10 cellular contexts compared by ENCODE assay signal in the genomic region with DNA sequence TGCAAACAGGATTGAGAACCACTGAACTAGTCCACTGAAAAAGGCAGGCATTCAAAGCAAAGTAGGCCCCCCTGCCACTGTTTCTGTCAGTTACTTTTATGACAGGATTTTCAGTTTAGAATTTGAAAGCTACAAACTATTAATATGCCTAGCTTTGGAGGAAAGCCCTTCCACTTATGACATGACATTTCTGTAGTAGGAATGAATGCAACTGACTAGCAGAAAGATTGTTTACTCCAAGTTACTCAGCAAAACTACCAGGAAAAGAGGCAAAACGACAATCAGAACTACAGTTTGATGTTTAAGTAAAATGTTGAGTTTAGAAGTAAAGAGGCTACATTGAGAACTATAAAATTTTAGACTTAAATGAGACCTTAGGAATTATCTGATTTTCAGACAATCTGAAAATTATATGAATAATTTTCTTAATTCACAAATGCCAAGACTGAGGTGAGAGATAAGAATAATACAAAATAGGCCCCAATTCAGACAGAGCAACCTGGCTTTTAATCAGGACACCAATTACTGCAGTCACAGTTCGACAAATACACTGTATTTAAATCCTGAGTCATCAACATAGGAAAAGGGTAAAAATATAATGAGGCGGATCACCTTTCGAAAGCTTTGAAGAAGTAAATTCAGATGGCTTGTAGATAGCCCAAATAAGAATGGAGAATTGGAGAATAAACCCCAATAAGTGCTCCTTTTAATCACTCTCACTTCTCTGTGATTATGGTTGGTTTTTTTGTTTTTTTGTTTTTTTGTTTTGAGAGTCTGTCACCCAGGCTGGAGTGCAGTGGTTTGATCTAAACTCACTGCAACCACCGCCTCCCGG. TPM values are rescaled to one million over a fixed set of nuclear protein-coding genes. Genes with fewer than 3 reads are reported as not detected.
A peak's percentile ranks its signal among the peaks of the same experiment; 100 is the strongest.
DNase-seq lines count a peak whose midpoint lies in the region; ATAC-seq and TF ChIP-seq lines count a peak whose summit lies in the region.
"Had no signal": no experiment of that assay in that cellular context is flagged by ENCODE, and none has a peak within 500 bp of the region (broad histone marks: within the 10 kb centered on the region; RNA-seq: fewer than 3 reads in every experiment).

No MANE protein-coding gene starts in this region.

- H3K4me2 ChIP-seq in hepatocyte = peak overlapping the region; percentile 90

- intact Hi-C loops in activated T-helper 1 cell treated with anti-CD3 and anti-CD28 coated beads, Interleukin-12 subunit alpha, Interleukin-12 subunit beta, Interleukin-2, Interleukin-4 antibody, amounts not matched to agents 30 ng/mL and 10 ng/mL and 1 ng/mL, durations not matched to agents 14 hours and 24 hours and 36 hours (cut with micrococcal nuclease) = loop anchor here (10.0 kb wide), 1 partner anchor 475 kb away; no protein-coding TSS in a partner anchor
- intact Hi-C loops in stomach (cut with DNase I; ENCODE audit: low total_unique reads) = no loop called here

- peaks cover 19% of the 10 kb centered on the region for H3K36me3 Mint-ChIP-seq in activated T-cell treated with anti-CD3 and anti-CD28 coated beads, Interleukin-2, amount 50 U/mL, for 4 hours (ENCODE audit: insufficient read depth)
- peaks cover 11% of the 10 kb centered on the region for H3K36me3 Mint-ChIP-seq in activated T-helper 1 cell treated with anti-CD3 and anti-CD28 coated beads, Interleukin-12 subunit alpha, Interleukin-12 subunit beta, Interleukin-2, Interleukin-4 antibody, amounts not matched to agents 30 ng/mL and 10 ng/mL and 1 ng/mL, durations not matched to agents 14 hours and 24 hours and 36 hours (ENCODE audit: low read depth)

- H3K27me3 ChIP-seq in hepatocyte (no peaks in the 10 kb centered on the region), stomach (no peaks in the 10 kb centered on the region)

- H4K20me1 ChIP-seq in hepatocyte (ENCODE audit: insufficient read depth, poor library complexity, severe bottlenecking) = no peaks in the 10 kb centered on the region

- H3K27me3 Mint-ChIP-seq in activated T-cell treated with anti-CD3 and anti-CD28 coated beads, Interleukin-2, amount 50 U/mL, for 4 hours (ENCODE audit: low read depth) = no peaks in the 10 kb centered on the region
- H3K27me3 Mint-ChIP-seq in activated T-helper 1 cell treated with anti-CD3 and anti-CD28 coated beads, Interleukin-12 subunit alpha, Interleukin-12 subunit beta, Interleukin-2, Interleukin-4 antibody, amounts not matched to agents 30 ng/mL and 10 ng/mL and 1 ng/mL, durations not matched to agents 14 hours and 24 hours and 36 hours (ENCODE audit: insufficient read depth) = no peaks in the 10 kb centered on the region

- 70% methylated on average over 6 of the region's 6 CpGs for WGBS in hepatocyte (ENCODE audit: low lambda C conversion rate, missing lambda C conversion rate)
- WGBS in stomach, 5 donors = 68 to 79% (median 76%) methylated on average over 6 of the region's 6 CpGs

- TF ChIP-seq CTCF in hepatocyte (IDR thresholded peaks at IDR 0.05; ENCODE audit: poor library complexity) = no peak
- TF ChIP-seq CTCF in stomach (IDR thresholded peaks at IDR 0.05) = no peak

- no peak for DNase-seq in activated T-cell treated with anti-CD3 and anti-CD28 coated beads, Interleukin-2, amount 50 U/mL, for 4 hours
- DNase-seq in activated T-cell treated with anti-CD3 and anti-CD28 coated beads, Interleukin-2, amount 50 U/mL, for 1 hour = no peak
- no peak for DNase-seq in activated T-helper 1 cell treated with anti-CD3 and anti-CD28 coated beads, Interleukin-12 subunit alpha, Interleukin-12 subunit beta, Interleukin-2, Interleukin-4 antibody, amounts not matched to agents 30 ng/mL and 10 ng/mL and 1 ng/mL, durations not matched to agents 14 hours and 24 hours and 36 hours (ENCODE audit: low spot score)
- no peak for DNase-seq in hepatocyte (ENCODE audit: low spot score)
- no peak for DNase-seq in stomach
- DNase-seq in HT-29 (ENCODE audit: low spot score) = no peak

- peaks cover 72% of the 10 kb centered on the region for H3K79me2 ChIP-seq in hepatocyte

- no peaks in the 10 kb centered on the region for H3K9me3 Mint-ChIP-seq in activated T-cell treated with anti-CD3 and anti-CD28 coated beads, Interleukin-2, amount 50 U/mL, for 4 hours
- H3K9me3 Mint-ChIP-seq in activated T-helper 1 cell treated with anti-CD3 and anti-CD28 coated beads, Interleukin-12 subunit alpha, Interleukin-12 subunit beta, Interleukin-2, Interleukin-4 antibody, amounts not matched to agents 30 ng/mL and 10 ng/mL and 1 ng/mL, durations not matched to agents 14 hours and 24 hours and 36 hours = no peaks in the 10 kb centered on the region

- ATAC-seq in activated T-cell treated with anti-CD3 and anti-CD28 coated beads, Interleukin-2, amount 50 U/mL, for 4 hours = no peak
- ATAC-seq in HG03521 (IDR thresholded peaks at IDR 0.05; ENCODE audit: unreplicated experiment) = no peak
- ATAC-seq in HG03039 (IDR thresholded peaks at IDR 0.05; ENCODE audit: unreplicated experiment) = no peak

- H3K4me3 ChIP-seq in hepatocyte (peak overlapping the region; percentile 9), stomach (peak overlapping the region; percentile 3 to 90 (median 80))
- H3K4me3 ChIP-seq: lung had no signal

- no peak overlapping the region for H3K27ac Mint-ChIP-seq in activated T-helper 1 cell treated with anti-CD3 and anti-CD28 coated beads, Interleukin-12 subunit alpha, Interleukin-12 subunit beta, Interleukin-2, Interleukin-4 antibody, amounts not matched to agents 30 ng/mL and 10 ng/mL and 1 ng/mL, durations not matched to agents 14 hours and 24 hours and 36 hours

- H3K9me3 ChIP-seq in hepatocyte (ENCODE audit: low read depth) (no peaks in the 10 kb centered on the region), stomach (no peaks in the 10 kb centered on the region)

- peaks cover 32% of the 10 kb centered on the region for H3K4me1 Mint-ChIP-seq in activated T-cell treated with anti-CD3 and anti-CD28 coated beads, Interleukin-2, amount 50 U/mL, for 4 hours (ENCODE audit: low read depth)
- H3K4me1 Mint-ChIP-seq in activated T-helper 1 cell treated with anti-CD3 and anti-CD28 coated beads, Interleukin-12 subunit alpha, Interleukin-12 subunit beta, Interleukin-2, Interleukin-4 antibody, amounts not matched to agents 30 ng/mL and 10 ng/mL and 1 ng/mL, durations not matched to agents 14 hours and 24 hours and 36 hours (ENCODE audit: low read depth) = peaks cover 31% of the 10 kb centered on the region

- H3K36me3 ChIP-seq in hepatocyte (replicated peaks; ENCODE audit: insufficient read depth, low read depth) = no peaks in the 10 kb centered on the region
- H3K36me3 ChIP-seq in stomach = peaks cover 9 to 26% (median 20%) of the 10 kb centered on the region in 4 donors

- peaks cover 35% of the 10 kb centered on the region for H3K4me1 ChIP-seq in hepatocyte (ENCODE audit: insufficient read depth)
- peaks cover 19 to 61% (median 39%) of the 10 kb centered on the region in 4 donors for H3K4me1 ChIP-seq in stomach

- no peak for TF ChIP-seq POLR2A in stomach (IDR thresholded peaks at IDR 0.05)

- H3K9me2 ChIP-seq in hepatocyte (replicated peaks; ENCODE audit: insufficient read depth) = no peaks in the 10 kb centered on the region

- H3K4me3 Mint-ChIP-seq in activated T-cell treated with anti-CD3 and anti-CD28 coated beads, Interleukin-2, amount 50 U/mL, for 4 hours = peak overlapping the region; percentile 97
- peak overlapping the region; percentile 96 for H3K4me3 Mint-ChIP-seq in activated T-helper 1 cell treated with anti-CD3 and anti-CD28 coated beads, Interleukin-12 subunit alpha, Interleukin-12 subunit beta, Interleukin-2, Interleukin-4 antibody, amounts not matched to agents 30 ng/mL and 10 ng/mL and 1 ng/mL, durations not matched to agents 14 hours and 24 hours and 36 hours

- H2AFZ ChIP-seq in hepatocyte = no peak overlapping the region

- no peak for TF ChIP-seq EP300 in stomach (IDR thresholded peaks at IDR 0.05)

- H3K27ac ChIP-seq in hepatocyte (peak overlapping the region; percentile 98), stomach (peak overlapping the region in 4 of 5 donors; percentile 34 to 98 (median 96))
- H3K27ac ChIP-seq: HL-60 had no signal

RNA-seq across cellular contexts. Expression of a gene that starts 2.2 kb away (rescaled TPM):
- total RNA-seq in activated T-cell treated with anti-CD3 and anti-CD28 coated beads, Interleukin-2, amount 50 U/mL, for 4 hours = 1 to 10 TPM; 3.2 to 6.1 (median 5.8) TPM
- total RNA-seq in activated T-helper 1 cell treated with anti-CD3 and anti-CD28 coated beads, Interleukin-12 subunit alpha, Interleukin-12 subunit beta, Interleukin-2, Interleukin-4 antibody, amounts not matched to agents 30 ng/mL and 10 ng/mL and 1 ng/mL, durations not matched to agents 14 hours and 24 hours and 36 hours = 8.0 and 9.3 TPM in 2 replicates
- 28.6 and 29.1 TPM in 2 replicates for total RNA-seq in hepatocyte
- 11.7 and 13.6 TPM in 2 replicates for polyA plus RNA-seq in hepatocyte
- 10 to 100 TPM in 4 of 5 donors, 1 to 10 TPM in 1; 8.1 to 26.3 (median 18.1) TPM for total RNA-seq in stomach
- 1 to 10 TPM; 6.0 to 7.5 (median 6.7) TPM for polyA plus RNA-seq in stomach
- total RNA-seq in HT-29 (2014; rRNA removed; shearing (Covaris generic)) = 3.5 and 6.1 TPM in 2 replicates

RNA-seq across cellular contexts. Expression of a gene that starts 55.1 kb away (rescaled TPM):
- under 1 TPM in 2 of 3 donors, not detected in 1; 0.20 to 0.22 TPM for total RNA-seq in activated T-cell treated with anti-CD3 and anti-CD28 coated beads, Interleukin-2, amount 50 U/mL, for 4 hours
- 0.17 TPM in 1 of 2 replicates, not detected in the other for total RNA-seq in activated T-helper 1 cell treated with anti-CD3 and anti-CD28 coated beads, Interleukin-12 subunit alpha, Interleukin-12 subunit beta, Interleukin-2, Interleukin-4 antibody, amounts not matched to agents 30 ng/mL and 10 ng/mL and 1 ng/mL, durations not matched to agents 14 hours and 24 hours and 36 hours
- 43.9 and 48.6 TPM in 2 replicates for total RNA-seq in hepatocyte
- polyA plus RNA-seq in hepatocyte = 44.6 and 49.5 TPM in 2 replicates
- 100 to 1,000 TPM in 2 of 5 donors, 10 to 100 TPM in 3; 11.3 to 201 (median 78.6) TPM for total RNA-seq in stomach
- polyA plus RNA-seq in stomach = 100 to 1,000 TPM in 1 of 3 donors, 10 to 100 TPM in 2; 29.8 to 113 (median 88.5) TPM
- 1.4 TPM in 2 replicates for total RNA-seq in HT-29 (2014; rRNA removed; shearing (Covaris generic))
